Comparison of ENCODE assay signal across 13 cellular contexts in genomic region chr2:54208364-54209240, GRCh38. TPM values are rescaled to one million over a fixed set of nuclear protein-coding genes. Genes with fewer than 3 reads are reported as not detected.
DNase-seq lines count a peak whose midpoint lies in the region; ATAC-seq, FAIRE-seq and TF ChIP-seq lines count a peak whose summit lies in the region.
"Had no signal": no experiment of that assay in that cellular context is flagged by ENCODE, and none has a peak within 500 bp of the region (broad histone marks: within the 10 kb centered on the region; RNA-seq: fewer than 3 reads in every experiment).

No MANE protein-coding gene starts in this region.

- no peak for TF ChIP-seq CTCF in HEK293 (tag by site-specific recombination; IDR thresholded peaks at IDR 0.05)
- TF ChIP-seq CTCF in chondrocyte (IDR thresholded peaks at IDR 0.05) = no peak
- no peak for TF ChIP-seq CTCF in HepG2 (CRISPR knock-in tag; IDR thresholded peaks at IDR 0.05)
- TF ChIP-seq CTCF in thoracic aorta (IDR thresholded peaks at IDR 0.05) = no peak
- no peak for TF ChIP-seq CTCF in tibial nerve (IDR thresholded peaks at IDR 0.05)

- H3K36me3 Mint-ChIP-seq in chondrocyte (ENCODE audit: low read depth) = no peaks in the 10 kb centered on the region
- peaks cover 0 to 5% (median 4%) of the 10 kb centered on the region in 3 donors for H3K36me3 Mint-ChIP-seq in immature natural killer cell

- H3K27ac Mint-ChIP-seq in chondrocyte (ENCODE audit: unreplicated experiment) = peak overlapping the region; percentile 83
- H3K27ac Mint-ChIP-seq in immature natural killer cell = no peak overlapping the region

- no peak for ATAC-seq in HepG2
- no peak for ATAC-seq in thoracic aorta (ENCODE audit: insufficient number of reproducible peaks, low FRiP score, low read depth)
- ATAC-seq: activated T-cell treated with anti-CD3 and anti-CD28 coated beads, Interleukin-2, amount 50 U/mL, for 4 hours had no signal

- in situ Hi-C loops in HepG2 (cut with HindIII; ENCODE audit: extremely low pct_ligation_motif_present, low pct_unique_long_range_greater_than_20kb) = no loop called here

- H3K9me3 ChIP-seq in HEK293 (ENCODE audit: control insufficient read depth, insufficient read depth, low read depth, low read length) (no peaks in the 10 kb centered on the region; the same call in 1 of the 2 replicates), HepG2 (ENCODE audit: low read length) (peaks cover 1% of the 10 kb centered on the region; the same call in 1 of the 2 replicates), thoracic aorta (no peaks in the 10 kb centered on the region), tibial nerve (no peaks in the 10 kb centered on the region)
- H3K9me3 ChIP-seq: neutrophil had no signal

- POLR2A ChIA-PET in HEK293 (lab: Yijun Ruan, JAX) (no interaction called here), HepG2 (lab: Yijun Ruan, JAX) (interaction anchor here (1.0 to 2.1 kb wide), 3 partner anchors 14 to 93 kb away, joined by 3 to 12 read pairs (median 3); no protein-coding TSS in a partner anchor)

- CTCF ChIA-PET in HEK293 (lab: Yijun Ruan, JAX) = interaction anchor here (0.7 to 1.4 kb wide), 10 partner anchors 8 to 496 kb away, joined by 3 to 9 read pairs (median 4); no protein-coding TSS in a partner anchor
- CTCF ChIA-PET in HepG2 (lab: Yijun Ruan, JAX; ENCODE audit: low intra/inter-chr PET ratio, low total read pairs) = no interaction called here

- DNase-seq in chondrocyte (ENCODE audit: low spot score) (no peak), HepG2 (ENCODE audit: low spot score) (peak; percentile 29), thoracic aorta (ENCODE audit: low spot score) (no peak), immature natural killer cell (no peak), medulla oblongata (ENCODE audit: extremely low spot score) (no peak), tibial nerve (ENCODE audit: low spot score in 2 of 2) (no peak)
- DNase-seq in activated naive CD4-positive, alpha-beta T cell treated with anti-CD3 and anti-CD28 coated beads, Interleukin-2, amount 50 U/mL, for 16 hours = no peak
- DNase-seq: activated T-cell treated with anti-CD3 and anti-CD28 coated beads, Interleukin-2, amount 50 U/mL, for 4 hours; NCI-H146 had no signal

- H3K4me1 Mint-ChIP-seq in chondrocyte (ENCODE audit: low read depth) = peaks cover 64% of the 10 kb centered on the region
- H3K4me1 Mint-ChIP-seq in immature natural killer cell = peaks cover 0 to 6% of the 10 kb centered on the region in 2 donors

- H3K4me3 ChIP-seq in HEK293 (ENCODE audit: low read depth, low read length) (no peak overlapping the region), HepG2 (replicated peaks in 1 of 3; ENCODE audit: insufficient read depth in 1 of 3, low read depth in 2 of 3, low read length in 3 of 3) (peak overlapping the region in 1 of 3 experiments; percentile 26; a peak in 1 of 6 replicates), thoracic aorta (no peak overlapping the region), tibial nerve (no peak overlapping the region)

- peaks cover 4% of the 10 kb centered on the region for H3K9me3 Mint-ChIP-seq in chondrocyte (ENCODE audit: low read depth)
- H3K9me3 Mint-ChIP-seq in immature natural killer cell = no peaks in the 10 kb centered on the region
- H3K9me3 Mint-ChIP-seq: activated T-cell treated with anti-CD3 and anti-CD28 coated beads, Interleukin-2, amount 50 U/mL, for 4 hours had no signal

- H3K27ac ChIP-seq in HEK293 (ENCODE audit: extremely low read depth, low read depth, low read length) (no peak overlapping the region), HepG2 (ENCODE audit: extremely low read length, insufficient read depth, low read length) (peak overlapping the region; percentile 67), thoracic aorta (peak overlapping the region; percentile 46 to 63), tibial nerve (peak overlapping the region in 2 of 4 donors; percentile 51 to 62)
- H3K27ac ChIP-seq: neutrophil had no signal

- no peak overlapping the region for H2AFZ ChIP-seq in HepG2 (ENCODE audit: low read length)

- H3K4me3 Mint-ChIP-seq in chondrocyte (ENCODE audit: unreplicated experiment) (no peak overlapping the region), immature natural killer cell (no peak overlapping the region)
- H3K4me3 Mint-ChIP-seq: activated T-cell treated with anti-CD3 and anti-CD28 coated beads, Interleukin-2, amount 50 U/mL, for 4 hours had no signal

- no peaks in the 10 kb centered on the region for H3K79me2 ChIP-seq in HepG2 (ENCODE audit: insufficient read depth, low read length)

- H4K20me1 ChIP-seq in HepG2 (ENCODE audit: insufficient read depth, low read length) = no peaks in the 10 kb centered on the region

- H3K9ac ChIP-seq in HepG2 (ENCODE audit: insufficient read depth, low read depth, low read length) = peak overlapping the region; percentile 31

- 38% methylated on average over 1 of the region's 1 CpG for WGBS in HepG2 (ENCODE audit: low lambda C conversion rate)
- 9 to 22% methylated on average over 1 of the region's 1 CpG for WGBS in tibial nerve, 2 donors

- BruUV-seq in HepG2 (replicated peaks; lab: Mats Ljungman, UMichigan) = TSS peak; percentile 64

- no peaks in the 10 kb centered on the region for H3K27me3 ChIP-seq in HepG2 (ENCODE audit: control insufficient read depth in 1 of 2, insufficient read depth in 2 of 2, low read length in 2 of 2)
- no peaks in the 10 kb centered on the region for H3K27me3 ChIP-seq in thoracic aorta (replicated peaks; ENCODE audit: insufficient read depth)
- no peaks in the 10 kb centered on the region for H3K27me3 ChIP-seq in tibial nerve
- H3K27me3 ChIP-seq: neutrophil had no signal

- H3K27me3 Mint-ChIP-seq in chondrocyte (ENCODE audit: low read depth) (no peaks in the 10 kb centered on the region), immature natural killer cell (ENCODE audit: low read depth in 3 of 3) (peaks cover 0 to 2% (median 0%) of the 10 kb centered on the region in 3 donors)

- TF ChIP-seq RAD21 in HepG2 (CRISPR knock-in tag; IDR thresholded peaks at IDR 0.05) = no peak

- H3K4me1 ChIP-seq in HEK293 (ENCODE audit: control insufficient read depth, insufficient read depth, low read length) (no peaks in the 10 kb centered on the region), HepG2 (ENCODE audit: insufficient read depth, low read length) (peaks cover 79% of the 10 kb centered on the region), thoracic aorta (ENCODE audit: control insufficient read depth in 1 of 2, low read depth in 2 of 2) (peaks cover 17 to 49% of the 10 kb centered on the region in 2 donors), tibial nerve (peaks cover 0 to 50% (median 10%) of the 10 kb centered on the region in 4 donors)

- TF ChIP-seq EP300 in HepG2 (IDR thresholded peaks at IDR 0.05; ENCODE audit: low read depth in 2 of 2, low read length in 2 of 2) (no peak), HepG2 (CRISPR knock-in tag; IDR thresholded peaks at IDR 0.05; ENCODE audit: borderline replicate concordance) (no peak), tibial nerve (IDR thresholded peaks at IDR 0.05) (peak in 1 of 2 donors; percentile 16)

- TF ChIP-seq POLR2A in HepG2 (IDR thresholded peaks at IDR 0.05; ENCODE audit: insufficient read depth in 1 of 2, low read depth in 2 of 2, low read length in 2 of 2) (no peak), tibial nerve (IDR thresholded peaks at IDR 0.05) (no peak)

- intact Hi-C loops in HepG2 (cut with micrococcal nuclease; ENCODE audit: unreplicated experiment) = loop anchor here (10.0 kb wide), 1 partner anchor 116 kb away; no protein-coding TSS in a partner anchor

- H3K36me3 ChIP-seq in HEK293 (ENCODE audit: control insufficient read depth in 2 of 2, insufficient read depth in 1 of 2, low read length in 2 of 2) (no peaks in the 10 kb centered on the region), HepG2 (replicated peaks in 1 of 2; ENCODE audit: control insufficient read depth in 1 of 2, insufficient read depth in 2 of 2, low read length in 2 of 2) (no peaks in the 10 kb centered on the region), thoracic aorta (no peaks in the 10 kb centered on the region), tibial nerve (no peaks in the 10 kb centered on the region)
- H3K36me3 ChIP-seq: neutrophil had no signal

- FAIRE-seq in HepG2 (lab: Jason Lieb, UNC) = no peak
- FAIRE-seq: colon, TTC549 had no signal

- H3K4me2 ChIP-seq in HepG2 (ENCODE audit: low read depth, low read length) = peak overlapping the region; percentile 48

TF ChIP-seq in HEK293, 187 proteins besides CTCF, POLR2A, EP300 and RAD21 (continues in another document):
- TF ChIP-seq ZNF658 (tag by site-specific recombination; IDR thresholded peaks at IDR 0.05) = no peak
- no peak for TF ChIP-seq ZNF654 (tag by site-specific recombination; IDR thresholded peaks at IDR 0.05; ENCODE audit: low read depth)

TF ChIP-seq in HepG2, 621 proteins besides CTCF, POLR2A, EP300 and RAD21 (continues in another document):
- TF ChIP-seq ZFY (CRISPR knock-in tag; IDR thresholded peaks at IDR 0.05) (0 out of 2 replicates have a peak, but pooled peaks have one; percentile 5), ARID2 (CRISPR knock-in tag; IDR thresholded peaks at IDR 0.05; ENCODE audit: borderline replicate concordance) (no peak)

RNA-seq across cellular contexts. Expression of gene TSPYL6, which starts 47.4 kb away (rescaled TPM):
- total RNA-seq in chondrocyte (not detected in 3 replicates), HepG2 (2016; rRNA removed; fragmentation: Illumina TruSeq; extraction: Trizol) (not detected in 2 replicates), thoracic aorta (under 1 TPM in 1 of 2 donors, not detected in 1; 0.14 TPM), tibial nerve (1 to 10 TPM in 1 of 4 donors, under 1 TPM in 1, not detected in 2; 0.21 to 1.7 TPM)
- not detected in 2 replicates for total RNA-seq in HepG2 (2016; cell fraction: cytosol; rRNA removed; fragmentation: Illumina TruSeq; extraction: Trizol; ENCODE audit: low read depth)
- total RNA-seq in HepG2 (2016; cell fraction: insoluble cytoplasmic fraction; rRNA removed; fragmentation: Illumina TruSeq; extraction: Trizol) = not detected in 2 replicates
- total RNA-seq in HepG2 (2016; cell fraction: membrane; rRNA removed; fragmentation: Illumina TruSeq; extraction: Trizol) = not detected in 2 replicates
- total RNA-seq in HepG2 (2016; cell fraction: nucleus; rRNA removed; fragmentation: Illumina TruSeq; extraction: Trizol) = not detected in 2 replicates
- polyA plus RNA-seq in HepG2 (2011; rRNA removed) (0.03 and 0.05 TPM in 2 replicates), immature natural killer cell (not detected)
- polyA plus RNA-seq in HepG2 (2011; cell fraction: cytosol; rRNA removed) = not detected in 2 replicates
- 0.05 TPM in 1 of 2 replicates, not detected in the other for polyA plus RNA-seq in HepG2 (2011; cell fraction: nucleus; rRNA removed)
- 0.08 TPM in 1 of 2 replicates, not detected in the other for polyA plus RNA-seq in HepG2 (2012)
- not detected in 2 replicates for polyA plus RNA-seq in HepG2 (2016; cell fraction: cytosol; fragmentation: Illumina TruSeq; extraction: Trizol; ENCODE audit: low read depth)
- polyA plus RNA-seq in HepG2 (2016; cell fraction: insoluble cytoplasmic fraction; fragmentation: Illumina TruSeq; extraction: Trizol; ENCODE audit: low read depth) = not detected in 2 replicates
- polyA plus RNA-seq in HepG2 (2016; cell fraction: membrane; fragmentation: Illumina TruSeq; extraction: Trizol; ENCODE audit: low read depth) = not detected in 2 replicates
- not detected in 2 replicates for polyA plus RNA-seq in HepG2 (2016; cell fraction: nucleus; fragmentation: Illumina TruSeq; extraction: Trizol; ENCODE audit: insufficient read depth, low read depth)
- polyA minus RNA-seq in HepG2 (2011; rRNA and poly(A)+ RNA removed; ENCODE audit: low replicate concordance) = 0.08 TPM in 1 of 2 replicates, not detected in the other
- polyA minus RNA-seq in HepG2 (2011; cell fraction: cytosol; rRNA and poly(A)+ RNA removed) = not detected in 2 replicates
- polyA minus RNA-seq in HepG2 (2011; cell fraction: nucleus; rRNA and poly(A)+ RNA removed) = 0.26 TPM in 1 of 2 replicates, not detected in the other
- total RNA-seq: activated T-cell treated with anti-CD3 and anti-CD28 coated beads, Interleukin-2, amount 50 U/mL, for 4 hours had no signal
